ENCODE assay signal across 15 cellular contexts in the genomic region with DNA sequence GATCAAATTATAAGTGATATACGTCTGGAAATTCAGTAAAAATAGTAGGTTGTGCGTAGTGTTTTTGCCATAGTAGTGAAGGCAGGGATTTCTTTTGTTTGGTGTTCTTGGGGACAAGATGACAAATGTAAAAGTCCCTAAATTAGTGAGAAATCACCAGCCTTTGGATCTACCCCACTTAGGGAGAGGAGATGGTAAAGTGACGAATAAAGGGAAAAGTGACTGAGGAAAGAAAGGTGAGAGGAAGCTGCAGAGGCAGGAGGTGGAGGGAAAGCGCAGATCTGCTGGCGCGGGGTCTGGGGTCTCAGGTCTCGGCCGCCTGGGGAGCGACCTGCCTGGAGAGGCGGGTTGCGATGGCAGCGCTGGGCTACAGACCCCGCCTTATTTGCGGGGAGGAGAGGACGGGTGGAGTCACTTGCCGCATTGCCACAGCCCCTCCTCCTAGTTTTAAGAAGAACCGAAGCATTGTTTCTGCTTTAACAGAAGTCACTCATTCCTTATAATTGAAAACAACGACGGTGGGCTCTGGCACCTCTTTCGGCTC. TPM values are rescaled to one million over a fixed set of nuclear protein-coding genes. Genes with fewer than 3 reads are reported as not detected.
DNase-seq lines count a peak whose midpoint lies in the region; ATAC-seq lines count a peak whose summit lies in the region.
"Had no signal": no experiment of that assay in that cellular context is flagged by ENCODE, and none has a peak within 500 bp of the region (broad histone marks: within the 10 kb centered on the region; RNA-seq: fewer than 3 reads in every experiment).

No MANE protein-coding gene starts in this region.

- H3K79me1 ChIP-seq in mesendoderm (ENCODE audit: low read length) = no peaks in the 10 kb centered on the region

- H3K9me3 ChIP-seq in HUES6 (ENCODE audit: control insufficient read depth, insufficient read depth, low read depth, low read length) = no peaks in the 10 kb centered on the region
- H3K9me3 ChIP-seq: colonic mucosa, mucosa of descending colon, prostate gland had no signal

- peak overlapping the region; percentile 28 for H2BK5ac ChIP-seq in mesendoderm (ENCODE audit: low read length)

- H3K56ac ChIP-seq in mesendoderm (ENCODE audit: low read length) = peak overlapping the region; percentile 84

- no peaks in the 10 kb centered on the region for H3K27me3 ChIP-seq in HUES6 (ENCODE audit: control insufficient read depth, insufficient read depth, low read length)
- no peaks in the 10 kb centered on the region for H3K27me3 ChIP-seq in mesendoderm (ENCODE audit: insufficient read depth, low read length, poor library complexity)

- H3K27ac ChIP-seq in HUES6 (ENCODE audit: low read depth, low read length) (peak overlapping the region; percentile 99), mesendoderm (ENCODE audit: low read depth, low read length) (peak overlapping the region; percentile 96)
- H3K27ac ChIP-seq: colonic mucosa, PC-9, prostate gland, tibial artery had no signal

- peak overlapping the region; percentile 81 for H3K18ac ChIP-seq in mesendoderm (ENCODE audit: low read length)

- peak; percentile 44 for DNase-seq in D341Med (ENCODE audit: low spot score)
- DNase-seq in ecto neural progenitor cell (ENCODE audit: low spot score) = peak; percentile 87
- peak; percentile 94 for DNase-seq in mesendoderm
- no peak for DNase-seq in SKM-1 (lab: John Stamatoyannopoulos, UW; ENCODE audit: unreplicated experiment)
- no peak for DNase-seq in NCI-H1930 (lab: John Stamatoyannopoulos, UW)
- DNase-seq: colonic mucosa, DMS 273 treated with DMSO at 0.1 percent for 48 hours, mucosa of descending colon, NCI-H1105, PC-9, tibial artery had no signal

- H3K4me3 ChIP-seq in HUES6 (ENCODE audit: low read depth, low read length) (peak overlapping the region; percentile 90), mesendoderm (ENCODE audit: low read length) (no peak overlapping the region)
- H3K4me3 ChIP-seq: colonic mucosa, mucosa of descending colon, PC-9, prostate gland, tibial artery had no signal

- WGBS in mesendoderm (ENCODE audit: extremely low coverage, insufficient coverage, low lambda C conversion rate) = no CpG with 5 or more reads among the region's 20 CpGs

- no peak overlapping the region for H3K4ac ChIP-seq in mesendoderm (ENCODE audit: low read depth, low read length)

- no peak overlapping the region for H2AK5ac ChIP-seq in mesendoderm (ENCODE audit: low read length)

- H3K23ac ChIP-seq in mesendoderm (ENCODE audit: low read length) = no peak overlapping the region

- H3K9ac ChIP-seq in HUES6 (ENCODE audit: low read length) = peak overlapping the region; percentile 97
- peak overlapping the region; percentile 73 for H3K9ac ChIP-seq in mesendoderm (ENCODE audit: low read length)

- H3K4me1 ChIP-seq in HUES6 (ENCODE audit: control insufficient read depth, insufficient read depth, low read length) = peaks cover 36% of the 10 kb centered on the region
- H3K4me1 ChIP-seq in mesendoderm (ENCODE audit: control insufficient read depth, low read depth, low read length) = no peaks in the 10 kb centered on the region
- H3K4me1 ChIP-seq: colonic mucosa, prostate gland had no signal

- no peak for ATAC-seq in GM19324 (IDR thresholded peaks at IDR 0.05; ENCODE audit: low FRiP score, unreplicated experiment)
- no peak for ATAC-seq in GM19463 (IDR thresholded peaks at IDR 0.05; ENCODE audit: unreplicated experiment)
- ATAC-seq: mucosa of descending colon had no signal

- no peak overlapping the region for H2BK15ac ChIP-seq in mesendoderm (replicated peaks; ENCODE audit: low read depth)

- H3K4me2 ChIP-seq in mesendoderm (ENCODE audit: low read length) = peak overlapping the region; percentile 4
- H3K4me2 ChIP-seq: PC-9 had no signal

- no peak overlapping the region for H4K8ac ChIP-seq in mesendoderm (ENCODE audit: low read depth, low read length)

- H3K36me3 ChIP-seq in HUES6 (ENCODE audit: control insufficient read depth, insufficient read depth, low read length) = no peaks in the 10 kb centered on the region
- H3K36me3 ChIP-seq in mesendoderm (ENCODE audit: control insufficient read depth, insufficient read depth, low read length) = no peaks in the 10 kb centered on the region
- H3K36me3 ChIP-seq: colonic mucosa, prostate gland, tibial artery had no signal

- H3K79me2 ChIP-seq in mesendoderm (ENCODE audit: control insufficient read depth, insufficient read depth, low read length) = no peaks in the 10 kb centered on the region

- H2BK120ac ChIP-seq in mesendoderm (ENCODE audit: low read depth, low read length) = peak overlapping the region; percentile 54

- no peak overlapping the region for H4K5ac ChIP-seq in mesendoderm (ENCODE audit: low read length)

RNA-seq across cellular contexts. Expression of a gene that starts 3.4 kb away (rescaled TPM):
- 71.5 TPM for polyA plus RNA-seq in mesendoderm (2013, experiment 1 of 2)
- polyA plus RNA-seq in mesendoderm (2013, experiment 2 of 2) = 69.1 TPM

Comparison
In these comparisons a context has a peak if more than half of its experiments do, and no peak if none do; other contexts are left out.
1. DNase-seq: peak in D341Med (single experiment), ecto neural progenitor cell (single experiment) and mesendoderm (single experiment); none in SKM-1 (single experiment) and NCI-H1930 (0 of 2).